In genomic region chr9:27541740-27542139, GRCh38 we compare ENCODE assay signal across 21 cellular contexts. TPM values are rescaled to one million over a fixed set of nuclear protein-coding genes. Genes with fewer than 3 reads are reported as not detected.
"Had no signal": no experiment of that assay in that cellular context is flagged by ENCODE, and none has a peak within 500 bp of the region (broad histone marks: within the 10 kb centered on the region; RNA-seq: fewer than 3 reads in every experiment).

No MANE protein-coding gene starts in this region.

- H3K4me3 ChIP-seq: lung, neural progenitor cell had no signal

- H3K27me3 ChIP-seq: neural progenitor cell had no signal

- DNase-seq: effector memory CD4-positive, alpha-beta T cell; foreskin fibroblast; head of caudate nucleus; hippocampal formation; left colon; left ventricle myocardium superior; mesenchymal stem cell; midbrain; nucleus accumbens; small intestine; stimulated activated CD4-positive, alpha-beta T cell treated with anti-CD3 and anti-CD28 coated beads, Interleukin-2, amount 100 ng/mL, for 48 hours; trophoblast cell had no signal

- H3K27ac ChIP-seq: neural progenitor cell, parathyroid adenoma had no signal

- ATAC-seq: esophagus mucosa; left colon; left ventricle myocardium superior; natural killer cell treated with Interleukin-12 subunit alpha and Interleukin-12 subunit beta and Interleukin-15 and Interleukin-18, amount 100 ng/mL, for 72 hours had no signal

- H3K4me1 ChIP-seq: parathyroid adenoma had no signal

RNA-seq across cellular contexts. Expression of gene IFNK, which starts 17.6 kb away (rescaled TPM):
- total RNA-seq: esophagus mucosa; kidney epithelial cell; left colon; left ventricle myocardium superior; lung; natural killer cell treated with Interleukin-12 subunit alpha and Interleukin-12 subunit beta and Interleukin-15 and Interleukin-18, amount 100 ng/mL, for 72 hours; pulmonary artery endothelial cell; temporal lobe; urinary bladder had no signal
- polyA plus RNA-seq: lung, small intestine, urinary bladder had no signal
